24 cellular contexts compared by ENCODE assay signal in the genomic region with DNA sequence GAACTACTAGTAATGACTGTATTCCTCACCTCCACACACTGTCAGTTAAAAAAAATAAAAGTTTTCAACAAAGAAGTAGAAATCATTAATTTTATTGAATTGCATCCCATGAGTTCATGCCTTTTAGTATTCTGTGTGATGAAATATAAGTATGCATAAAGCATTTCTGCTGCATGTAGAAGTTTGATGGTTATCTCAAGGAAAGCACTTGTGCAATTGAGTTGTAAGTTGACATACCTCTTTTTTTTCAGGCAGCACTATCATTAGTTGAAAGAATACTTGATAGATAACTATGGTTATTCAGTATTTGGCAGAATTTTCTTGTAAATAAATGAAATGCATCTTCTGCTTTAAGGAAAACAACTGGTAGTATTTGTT.
DNase-seq lines count a peak whose midpoint lies in the region; ATAC-seq and TF ChIP-seq lines count a peak whose summit lies in the region.
"Had no signal": no experiment of that assay in that cellular context is flagged by ENCODE, and none has a peak within 500 bp of the region (broad histone marks: within the 10 kb centered on the region; RNA-seq: fewer than 3 reads in every experiment).

No MANE protein-coding gene starts in this region.

- BruUV-seq in mammary epithelial cell (replicated peaks; lab: Mats Ljungman, UMichigan), result no TSS peak
- no TSS peak for BruUV-seq in MCF 10A (replicated peaks; lab: Mats Ljungman, UMichigan)

- CTCF ChIA-PET in mammary epithelial cell (lab: Charles Lee; ENCODE audit: low non-redundant PET) (interaction anchor here (0.6 to 0.9 kb wide), 2 partner anchors 10 to 105 kb away, joined by 4 to 9 read pairs; a partner anchor contains a TSS), MCF 10A (lab: Yijun Ruan, JAX) (interaction anchor here (0.6 to 1.0 kb wide), 3 partner anchors 9 to 105 kb away, joined by 3 to 6 read pairs (median 4); a partner anchor contains a TSS), SK-N-SH (lab: Yijun Ruan, JAX) (interaction anchor here (0.6 to 1.0 kb wide), 2 partner anchors 24 to 105 kb away, joined by 3 read pairs; a partner anchor contains a TSS)

- H3K27ac ChIP-seq in mammary epithelial cell (ENCODE audit: insufficient read depth, low read depth, low read length) (peak overlapping the region; percentile 54), SK-N-SH (ENCODE audit: low read depth in 2 of 2, low read length in 1 of 2) (peak overlapping the region in 1 of 2 experiments; percentile 45; a peak in 1 of 4 replicates), prostate gland (no peak overlapping the region)
- H3K27ac ChIP-seq: 22Rv1, neural progenitor cell, sigmoid colon had no signal

- H3K4me1 ChIP-seq in mammary epithelial cell (ENCODE audit: insufficient read depth, low read length) (peaks cover 36% of the 10 kb centered on the region), SK-N-SH (ENCODE audit: control insufficient read depth in 1 of 2, insufficient read depth in 2 of 2, low read depth in 1 of 2, low read length in 1 of 2) (peaks cover 0 to 4% of the 10 kb centered on the region in 2 experiments; a peak in 1 of 4 replicates), prostate gland (replicated peaks) (no peaks in the 10 kb centered on the region)

- no peak overlapping the region for H3K9ac ChIP-seq in mammary epithelial cell (ENCODE audit: insufficient read depth, low read length)
- no peak overlapping the region for H3K9ac ChIP-seq in SK-N-SH
- H3K9ac ChIP-seq: neural progenitor cell had no signal

- peaks cover 50% of the 10 kb centered on the region for H3K79me2 ChIP-seq in mammary epithelial cell (ENCODE audit: insufficient read depth, low read length)
- no peaks in the 10 kb centered on the region for H3K79me2 ChIP-seq in SK-N-SH (ENCODE audit: insufficient read depth)

- H4K20me1 ChIP-seq in mammary epithelial cell (ENCODE audit: insufficient read depth, low read length) (no peaks in the 10 kb centered on the region), SK-N-SH (ENCODE audit: insufficient read depth) (no peaks in the 10 kb centered on the region)

- H3K9me3 ChIP-seq in mammary epithelial cell (replicated peaks; ENCODE audit: insufficient read depth, low read length) (no peaks in the 10 kb centered on the region), SK-N-SH (no peaks in the 10 kb centered on the region), prostate gland (no peaks in the 10 kb centered on the region)
- H3K9me3 ChIP-seq: sigmoid colon had no signal

- no peak for TF ChIP-seq EP300 in SK-N-SH (IDR thresholded peaks at IDR 0.05; ENCODE audit: borderline replicate concordance in 1 of 2, low read depth in 1 of 2, low read length in 1 of 2)

- H3K9me3 Mint-ChIP-seq in MCF 10A (ENCODE audit: unreplicated experiment), result no peaks in the 10 kb centered on the region
- H3K9me3 Mint-ChIP-seq: activated naive CD4-positive, alpha-beta T cell treated with anti-CD3 and anti-CD28 coated beads for 36 hours; CD8-positive, alpha-beta memory T cell; neural progenitor cell had no signal

- H3K4me3 ChIP-seq in mammary epithelial cell (replicated peaks in 1 of 3; ENCODE audit: insufficient read depth in 1 of 3, low read depth in 2 of 3, low read length in 3 of 3), result no peak overlapping the region
- no peak overlapping the region for H3K4me3 ChIP-seq in SK-N-SH (ENCODE audit: low read depth in 2 of 2, low read length in 1 of 2)
- H3K4me3 ChIP-seq in prostate gland, result no peak overlapping the region
- H3K4me3 ChIP-seq: GM12878, lung, neural progenitor cell, sigmoid colon had no signal

- H3K27me3 Mint-ChIP-seq in MCF 10A (ENCODE audit: insufficient read depth, unreplicated experiment), result no peaks in the 10 kb centered on the region
- H3K27me3 Mint-ChIP-seq: activated CD4-positive, alpha-beta T cell treated with anti-CD3 and anti-CD28 coated beads for 36 hours; CD8-positive, alpha-beta memory T cell had no signal

- H2AFZ ChIP-seq in mammary epithelial cell (ENCODE audit: low read depth, low read length) (no peak overlapping the region), SK-N-SH (ENCODE audit: low read depth) (no peak overlapping the region)
- H2AFZ ChIP-seq: neural progenitor cell had no signal

- H3K4me3 Mint-ChIP-seq in MCF 10A (ENCODE audit: unreplicated experiment), result no peak overlapping the region
- H3K4me3 Mint-ChIP-seq: activated CD4-positive, alpha-beta T cell treated with anti-CD3 and anti-CD28 coated beads for 36 hours; activated naive CD4-positive, alpha-beta T cell treated with anti-CD3 and anti-CD28 coated beads for 36 hours; neural progenitor cell had no signal

- TF ChIP-seq RAD21 in SK-N-SH (IDR thresholded peaks at IDR 0.05; ENCODE audit: low read length), result no peak

- H3K27ac Mint-ChIP-seq in MCF 10A (ENCODE audit: low read depth, unreplicated experiment), result no peak overlapping the region
- H3K27ac Mint-ChIP-seq: activated CD4-positive, alpha-beta T cell treated with anti-CD3 and anti-CD28 coated beads for 36 hours; activated naive CD4-positive, alpha-beta T cell treated with anti-CD3 and anti-CD28 coated beads for 36 hours; neural progenitor cell had no signal

- dilution Hi-C loops in mammary epithelial cell (cut with HindIII; ENCODE audit: low sequenced_read_pairs), result loop anchor here (10.0 kb wide), 1 partner anchor 105 kb away; no protein-coding TSS in a partner anchor

- H3K4me2 ChIP-seq in mammary epithelial cell (ENCODE audit: insufficient read depth, low read depth, low read length) (peak overlapping the region; percentile 61), SK-N-SH (peak overlapping the region; percentile 32; the same call in 1 of the 2 replicates)
- H3K4me2 ChIP-seq: neural progenitor cell had no signal

- H3K36me3 Mint-ChIP-seq in MCF 10A (ENCODE audit: insufficient read depth, unreplicated experiment), result no peaks in the 10 kb centered on the region
- H3K36me3 Mint-ChIP-seq: neural progenitor cell had no signal

- POLR2A ChIA-PET in MCF 10A (lab: Yijun Ruan, JAX) (no interaction called here), SK-N-SH (lab: Yijun Ruan, JAX) (no interaction called here)

- no peaks in the 10 kb centered on the region for H3K9me2 ChIP-seq in SK-N-SH

- in situ Hi-C loops in mammary epithelial cell (cut with MboI; ENCODE audit: low sequenced_read_pairs in 2 of 2), result loop anchor here in 1 of 2 donors (25.0 kb wide), 1 partner anchor 98 kb away; a partner anchor contains a TSS

- ATAC-seq in HG02840 (IDR thresholded peaks at IDR 0.05; ENCODE audit: low FRiP score, unreplicated experiment), result no peak

- peaks cover 14% of the 10 kb centered on the region for H3K4me1 Mint-ChIP-seq in MCF 10A (ENCODE audit: insufficient read depth, unreplicated experiment)

- peaks cover 9% of the 10 kb centered on the region for H3F3A ChIP-seq in SK-N-SH (replicated peaks; ENCODE audit: insufficient read depth)

- H3K27me3 ChIP-seq in mammary epithelial cell (ENCODE audit: insufficient read depth, low read length) (no peaks in the 10 kb centered on the region), SK-N-SH (ENCODE audit: insufficient read depth) (no peaks in the 10 kb centered on the region), prostate gland (replicated peaks; ENCODE audit: insufficient read depth) (no peaks in the 10 kb centered on the region)
- H3K27me3 ChIP-seq: neural progenitor cell, sigmoid colon had no signal

- H3K36me3 ChIP-seq in mammary epithelial cell (ENCODE audit: insufficient read depth, low read length) (no peaks in the 10 kb centered on the region), SK-N-SH (replicated peaks in 1 of 2; ENCODE audit: control insufficient read depth in 1 of 2, insufficient read depth in 2 of 2, low read length in 1 of 2) (no peaks in the 10 kb centered on the region), prostate gland (no peaks in the 10 kb centered on the region)
- H3K36me3 ChIP-seq: neural progenitor cell, sigmoid colon had no signal

- intact Hi-C loops in mammary epithelial cell (cut with micrococcal nuclease), result loop anchor here (1.0 to 2.0 kb wide), 2 partner anchors 55 to 105 kb away; a partner anchor contains a TSS
- intact Hi-C loops in MCF 10A (cut with micrococcal nuclease), result no loop called here
- intact Hi-C loops in prostate gland (cut with DNase I), result no loop called here

- no peak for TF ChIP-seq POLR2A in prostate gland (IDR thresholded peaks at IDR 0.05)

- peak; percentile 24 for DNase-seq in mammary epithelial cell
- no peak for DNase-seq in MCF 10A (ENCODE audit: unreplicated experiment)
- no peak for DNase-seq in SK-N-SH
- DNase-seq in iris pigment epithelial cell (ENCODE audit: low read depth), result peak; percentile 65
- DNase-seq in activated naive CD4-positive, alpha-beta T cell treated with Interleukin-2 at 50 U/mL for 16 hours, result no peak
- no peak for DNase-seq in prostate gland (ENCODE audit: low spot score)
- DNase-seq in NCI-H524 (lab: John Stamatoyannopoulos, UW), result no peak
- DNase-seq: activated CD4-positive, alpha-beta T cell treated with anti-CD3 and anti-CD28 coated beads for 36 hours; activated naive CD4-positive, alpha-beta T cell treated with anti-CD3 and anti-CD28 coated beads for 36 hours; activated T-cell treated with anti-CD3 and anti-CD28 coated beads, Interleukin-2, amount 50 U/mL, for 48 hours; CD8-positive, alpha-beta memory T cell; glutamatergic neuron; KG1; NCI-H1048; NCI-H187; NCI-H2171 treated with DMSO at 0.1 percent for 48 hours; NCI-H526 treated with DMSO at 0.1 percent for 48 hours; RPMI8226; sigmoid colon had no signal

- TF ChIP-seq CTCF in mammary epithelial cell (conservative IDR thresholded peaks at IDR 0.05 in 1 of 2, IDR thresholded peaks at IDR 0.05 in 1 of 2; ENCODE audit: extremely low read depth in 1 of 2, insufficient read depth in 1 of 2, low read depth in 1 of 2, low read length in 2 of 2) (no peak), MCF 10A (IDR thresholded peaks at IDR 0.05; ENCODE audit: unreplicated experiment) (no peak), SK-N-SH (IDR thresholded peaks at IDR 0.05) (no peak), prostate gland (IDR thresholded peaks at IDR 0.05) (no peak)

TF ChIP-seq in SK-N-SH, 30 proteins besides CTCF, POLR2A, EP300 and RAD21 (continues in another document):
- TF ChIP-seq MEF2A (IDR thresholded peaks at IDR 0.05; ENCODE audit: borderline replicate concordance, low read depth) (no peak), FOSL2 (IDR thresholded peaks at IDR 0.05; ENCODE audit: borderline replicate concordance, low read depth) (no peak), GABPA (IDR thresholded peaks at IDR 0.05; ENCODE audit: low read depth) (no peak), TEAD4 (IDR thresholded peaks at IDR 0.05; ENCODE audit: borderline replicate concordance, insufficient read depth) (no peak), MXI1 (IDR thresholded peaks at IDR 0.05; ENCODE audit: low read depth, low read length) (no peak), YY1 (IDR thresholded peaks at IDR 0.05; ENCODE audit: low read depth) (no peak), RCOR1 (IDR thresholded peaks at IDR 0.05; ENCODE audit: low read length) (no peak), FOXJ3 (CRISPR knock-in tag; IDR thresholded peaks at IDR 0.05) (no peak)

Comparison
In these comparisons a context has a peak if more than half of its experiments do, and no peak if none do; other contexts are left out.
1. DNase-seq: peak in mammary epithelial cell (single experiment) and iris pigment epithelial cell (single experiment); none in MCF 10A (single experiment), SK-N-SH (single experiment), activated naive CD4-positive, alpha-beta T cell treated with Interleukin-2 at 50 U/mL for 16 hours (single experiment), prostate gland (single experiment) and NCI-H524 (0 of 2).